In the genomic region with DNA sequence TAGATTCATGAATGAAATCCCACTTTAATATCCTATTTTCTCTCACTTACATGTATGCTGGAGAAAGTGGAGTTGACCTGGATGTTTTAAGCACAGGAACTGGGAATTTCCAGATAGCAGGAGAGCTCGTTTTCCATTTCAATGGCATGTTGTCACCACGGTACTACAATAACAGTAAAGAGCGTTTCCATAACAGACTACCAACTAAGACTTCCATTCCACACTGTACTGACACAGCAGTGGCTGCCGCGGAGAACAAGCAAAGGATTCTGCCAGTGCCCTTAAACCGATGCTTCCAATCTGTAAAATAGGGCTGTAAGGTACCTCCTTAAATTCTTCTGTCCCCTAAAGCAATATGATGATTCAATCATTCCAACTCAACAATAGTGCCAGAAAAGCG, we compare ENCODE assay signal across 15 cellular contexts.
A peak's percentile ranks its signal among the peaks of the same experiment; 100 is the strongest.
DNase-seq lines count a peak whose midpoint lies in the region; ATAC-seq and TF ChIP-seq lines count a peak whose summit lies in the region.
"Had no signal": no experiment of that assay in that cellular context is flagged by ENCODE, and none has a peak within 500 bp of the region (broad histone marks: within the 10 kb centered on the region; RNA-seq: fewer than 3 reads in every experiment).

No MANE protein-coding gene starts in this region.

- H3K27ac ChIP-seq in SJSA1 (peak overlapping the region; percentile 70), heart right ventricle (no peak overlapping the region), rectal smooth muscle tissue (ENCODE audit: low read depth, low read length) (no peak overlapping the region)
- H3K27ac ChIP-seq in effector memory CD4-positive, alpha-beta T cell (ENCODE audit: insufficient read depth, low read length, poor library complexity, severe bottlenecking): no peak overlapping the region
- H3K27ac ChIP-seq: A549 had no signal

- no peaks in the 10 kb centered on the region for H3K9me3 ChIP-seq in SJSA1 (replicated peaks)
- H3K9me3 ChIP-seq in heart right ventricle: no peaks in the 10 kb centered on the region
- H3K9me3 ChIP-seq in effector memory CD4-positive, alpha-beta T cell (ENCODE audit: control insufficient read depth, low read length): no peaks in the 10 kb centered on the region
- H3K9me3 ChIP-seq: A549 had no signal

- intact Hi-C loops in heart right ventricle (cut with DNase I): no loop called here

- ATAC-seq in heart right ventricle (peak; percentile 34 to 93 (median 78)), HG02870 (IDR thresholded peaks at IDR 0.05; ENCODE audit: unreplicated experiment) (no peak)
- ATAC-seq: A549 had no signal

- H3K27me3 ChIP-seq in SJSA1 (replicated peaks): no peaks in the 10 kb centered on the region
- H3K27me3 ChIP-seq in heart right ventricle: peaks cover 0 to 3% (median 0%) of the 10 kb centered on the region in 7 donors
- H3K27me3 ChIP-seq in rectal smooth muscle tissue (ENCODE audit: control insufficient read depth, insufficient read depth, low read length): no peaks in the 10 kb centered on the region
- H3K27me3 ChIP-seq in effector memory CD4-positive, alpha-beta T cell (replicated peaks; ENCODE audit: control insufficient read depth, insufficient read depth, low read length, poor library complexity, severe bottlenecking): no peaks in the 10 kb centered on the region

- H3K4me3 ChIP-seq in SJSA1: peak overlapping the region; percentile 8; the same call in 1 of the 2 replicates
- H3K4me3 ChIP-seq in heart right ventricle: peak overlapping the region in 6 of 10 donors; percentile 8 to 29 (median 18)
- peak overlapping the region; percentile 11 for H3K4me3 ChIP-seq in rectal smooth muscle tissue (ENCODE audit: low read length)
- H3K4me3 ChIP-seq in effector memory CD4-positive, alpha-beta T cell (ENCODE audit: insufficient read depth, low read depth, low read length, poor library complexity, severe bottlenecking): no peak overlapping the region
- H3K4me3 ChIP-seq: A549 had no signal

- H3K36me3 ChIP-seq in SJSA1 (no peaks in the 10 kb centered on the region), heart right ventricle (no peaks in the 10 kb centered on the region), rectal smooth muscle tissue (ENCODE audit: control insufficient read depth, insufficient read depth, low read length) (no peaks in the 10 kb centered on the region)
- no peaks in the 10 kb centered on the region for H3K36me3 ChIP-seq in effector memory CD4-positive, alpha-beta T cell (ENCODE audit: control insufficient read depth, insufficient read depth, low read length)

- no peak for TF ChIP-seq CTCF in heart right ventricle (IDR thresholded peaks at IDR 0.05)

- peak in 2 of 3 experiments; percentile 38 to 75 for DNase-seq in NCI-H1417 (lab: John Stamatoyannopoulos, UW)
- no peak for DNase-seq in NCI-H1417 treated with DMSO at 0.1 percent for 48 hours (lab: John Stamatoyannopoulos, UW)
- peak; percentile 36 to 49 for DNase-seq in SJSA1 (ENCODE audit: low read depth in 1 of 2, low spot score in 2 of 2)
- peak; percentile 4 to 11 for DNase-seq in heart right ventricle
- DNase-seq in NOMO-1 (lab: John Stamatoyannopoulos, UW; ENCODE audit: unreplicated experiment in 2 of 2): no peak
- DNase-seq in effector memory CD4-positive, alpha-beta T cell: no peak
- DNase-seq: activated CD4-positive, alpha-beta T cell treated with anti-CD3 and anti-CD28 coated beads, Interleukin-2, amount 10 ng/mL, durations not matched to agents 7 days and 5 days; activated effector memory CD4-positive, alpha-beta T cell treated with Interleukin-2 at 50 U/mL for 16 hours; DMS79; naive B cell; NCI-H526; SW 1271 had no signal

- H3K4me1 ChIP-seq in SJSA1 (replicated peaks) (0 out of 2 replicates have a peak, but pooled peaks cover 7% of the 10 kb centered on the region), heart right ventricle (no peaks in the 10 kb centered on the region), rectal smooth muscle tissue (ENCODE audit: control insufficient read depth, insufficient read depth, low read length) (peaks cover 2% of the 10 kb centered on the region)
- no peaks in the 10 kb centered on the region for H3K4me1 ChIP-seq in effector memory CD4-positive, alpha-beta T cell (ENCODE audit: control insufficient read depth, insufficient read depth, low read length, poor library complexity, severe bottlenecking)
- H3K4me1 ChIP-seq: A549 had no signal

- no peak overlapping the region for H3K9ac ChIP-seq in rectal smooth muscle tissue (ENCODE audit: low read length)

- 21 to 22% methylated on average over 7 of the region's 7 CpGs for WGBS in heart right ventricle, 2 donors

Comparison
In these comparisons a context has a peak if more than half of its experiments do, and no peak if none do; other contexts are left out.
1. DNase-seq: peak in NCI-H1417 (2 of 3), SJSA1 (2 of 2) and heart right ventricle (2 of 2); none in NCI-H1417 treated with DMSO at 0.1 percent for 48 hours (single experiment), NOMO-1 (0 of 2) and effector memory CD4-positive, alpha-beta T cell (0 of 3).